ENCODE assay signal across 8 cellular contexts in genomic region chr1:223845810-223846667, GRCh38. TPM values are rescaled to one million over a fixed set of nuclear protein-coding genes. Genes with fewer than 3 reads are reported as not detected.
DNase-seq lines count a peak whose midpoint lies in the region; ATAC-seq and TF ChIP-seq lines count a peak whose summit lies in the region.

TSS of gene TP53BP2 (minus strand) at chr1:223845947. CDS start at chr1:223845680, 267 bp downstream.

- intact Hi-C loops in activated CD4-positive, alpha-beta T cell treated with anti-CD3 and anti-CD28 coated beads for 36 hours (cut with DNase I, micrococcal nuclease), result loop anchor here (1.0 to 10.0 kb wide), 14 partner anchors 14 to 1134 kb away; partner anchors contain the start of genes AIDA (in 1 of the 2), BROX (in 1 of the 2), CNIH4 (in 1 of the 2) and DEGS1 (in 1 of the 2)

- H3K4me3 Mint-ChIP-seq in activated CD4-positive, alpha-beta T cell treated with anti-CD3 and anti-CD28 coated beads for 36 hours, result peak within 1 kb of the TSS; percentile 96

- peaks cover 10% of the 10 kb centered on the region for H3K36me3 Mint-ChIP-seq in activated CD4-positive, alpha-beta T cell treated with anti-CD3 and anti-CD28 coated beads for 36 hours (ENCODE audit: low read depth)

- no peaks in the 10 kb centered on the region for H3K36me3 ChIP-seq in BJ (ENCODE audit: control insufficient read depth, insufficient read depth, low read length)

- ATAC-seq in GM19043 (IDR thresholded peaks at IDR 0.05; ENCODE audit: low read depth, unreplicated experiment) (peak; percentile 53), HG03354 (IDR thresholded peaks at IDR 0.05; ENCODE audit: poor library complexity, severe bottlenecking, unreplicated experiment) (peak; percentile 76)
- ATAC-seq in activated CD4-positive, alpha-beta T cell treated with anti-CD3 and anti-CD28 coated beads for 36 hours, result peak; percentile 75

- no peaks in the 10 kb centered on the region for H3K9me3 Mint-ChIP-seq in activated CD4-positive, alpha-beta T cell treated with anti-CD3 and anti-CD28 coated beads for 36 hours (ENCODE audit: low read depth)

- peak; percentile 71 for TF ChIP-seq CTCF in BJ (IDR thresholded peaks at IDR 0.05; ENCODE audit: insufficient read depth, low read depth, low read length)
- TF ChIP-seq CTCF in choroid plexus epithelial cell (conservative IDR thresholded peaks at IDR 0.05; ENCODE audit: low read depth, low read length), result peak; percentile 66

- H3K4me3 ChIP-seq in BJ (ENCODE audit: low read depth, low read length), result peak within 1 kb of the TSS; percentile 82
- peak within 1 kb of the TSS; percentile 83 for H3K4me3 ChIP-seq in choroid plexus epithelial cell (ENCODE audit: low read depth, low read length)

- POLR2A ChIA-PET in BJ (lab: Charles Lee), result interaction anchor here (0.6 kb wide), 1 partner anchor 76 kb away, joined by 3 read pairs; no protein-coding TSS in a partner anchor
- POLR2A ChIA-PET in activated CD4-positive, alpha-beta T cell treated with anti-CD3 and anti-CD28 coated beads for 36 hours (lab: Charles Lee), result interaction anchor here (0.6 to 4.0 kb wide), 8 partner anchors 10 to 150 kb away, joined by 3 to 22 read pairs (median 4); no protein-coding TSS in a partner anchor

- no peaks in the 10 kb centered on the region for H3K27me3 ChIP-seq in BJ (ENCODE audit: control insufficient read depth, insufficient read depth, low read length)

- H3K27ac Mint-ChIP-seq in activated CD4-positive, alpha-beta T cell treated with anti-CD3 and anti-CD28 coated beads for 36 hours, result peak within 1 kb of the TSS; percentile 99

- no peaks in the 10 kb centered on the region for H3K27me3 Mint-ChIP-seq in activated CD4-positive, alpha-beta T cell treated with anti-CD3 and anti-CD28 coated beads for 36 hours

- H3K4me1 Mint-ChIP-seq in activated CD4-positive, alpha-beta T cell treated with anti-CD3 and anti-CD28 coated beads for 36 hours, result peaks cover 44% of the 10 kb centered on the region

- CTCF ChIA-PET in BJ (lab: Yijun Ruan, JAX), result interaction anchor here (0.6 to 2.8 kb wide), 11 partner anchors 9 to 1209 kb away, joined by 3 to 16 read pairs (median 4); no protein-coding TSS in a partner anchor
- CTCF ChIA-PET in activated CD4-positive, alpha-beta T cell treated with anti-CD3 and anti-CD28 coated beads for 36 hours (lab: Charles Lee), result interaction anchor here (0.5 to 1.5 kb wide), 15 partner anchors 8 to 1276 kb away, joined by 3 to 7 read pairs (median 4); no protein-coding TSS in a partner anchor

- no peak for DNase-seq in BJ (ENCODE audit: low read depth)
- DNase-seq in NCI-H446 treated with DMSO at 0.1 percent for 48 hours (lab: John Stamatoyannopoulos, UW), result peak; percentile 78
- DNase-seq in activated CD4-positive, alpha-beta T cell treated with anti-CD3 and anti-CD28 coated beads for 36 hours, result peak; percentile 91
- DNase-seq in choroid plexus epithelial cell (ENCODE audit: low read depth), result peak; percentile 91
- peak; percentile 95 for DNase-seq in kidney tubule cell (ENCODE audit: low spot score)
- peak; percentile 83 to 86 for DNase-seq in stimulated activated CD4-positive, alpha-beta T cell treated with anti-CD3 and anti-CD28 coated beads, Interleukin-1b, Interleukin-23, amount 100 ng/mL, for 4 hours (ENCODE audit: low read depth in 2 of 2)

RNA-seq across cellular contexts. Expression of gene TP53BP2, which starts in this region (rescaled TPM):
- polyA plus RNA-seq in BJ (2011; rRNA removed), result 18.6 and 23.8 TPM in 2 replicates
- polyA minus RNA-seq in BJ (2011; rRNA and poly(A)+ RNA removed), result 45.0 and 61.2 TPM in 2 replicates
- total RNA-seq in activated CD4-positive, alpha-beta T cell treated with anti-CD3 and anti-CD28 coated beads for 36 hours, result 10 to 100 TPM; 46.6 to 56.2 TPM
